ENCODE assay signal across 8 cellular contexts in the genomic region with DNA sequence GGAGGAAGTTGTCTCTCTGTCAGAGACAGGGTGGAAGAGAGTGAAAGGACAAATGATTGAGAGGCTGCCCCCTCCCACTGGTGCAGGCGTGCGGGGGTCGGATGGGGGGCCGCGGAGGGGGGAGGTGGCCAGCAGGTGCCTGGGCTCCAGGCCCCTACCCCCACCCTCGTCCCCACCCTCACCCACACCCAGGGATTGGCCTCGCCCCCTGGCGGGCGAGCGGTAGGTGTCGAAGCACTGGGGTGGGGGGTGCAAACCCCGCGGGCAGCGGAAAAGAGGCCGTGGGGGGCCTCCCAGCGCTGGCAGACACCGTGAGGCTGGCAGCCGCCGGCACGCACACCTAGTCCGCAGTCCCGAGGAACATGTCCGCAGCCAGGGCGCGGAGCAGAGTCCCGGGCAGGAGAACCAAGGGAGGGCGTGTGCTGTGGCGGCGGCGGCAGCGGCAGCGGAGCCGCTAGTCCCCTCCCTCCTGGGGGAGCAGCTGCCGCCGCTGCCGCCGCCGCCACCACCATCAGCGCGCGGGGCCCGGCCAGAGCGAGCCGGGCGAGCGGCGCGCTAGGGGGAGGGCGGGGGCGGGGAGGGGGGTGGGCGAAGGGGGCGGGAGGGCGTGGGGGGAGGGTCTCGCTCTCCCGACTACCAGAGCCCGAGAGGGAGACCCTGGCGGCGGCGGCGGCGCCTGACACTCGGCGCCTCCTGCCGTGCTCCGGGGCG. TPM values are rescaled to one million over a fixed set of nuclear protein-coding genes. Genes with fewer than 3 reads are reported as not detected.
A peak's percentile ranks its signal among the peaks of the same experiment; 100 is the strongest.
DNase-seq lines count a peak whose midpoint lies in the region; ATAC-seq and TF ChIP-seq lines count a peak whose summit lies in the region.

TSS of gene KAT2B (plus strand) at position 682 of the 711 bp plus-strand sequence. CDS start 32 bp downstream, outside the sequence.

- peaks cover 28 to 30% of the 10 kb centered on the region in 2 donors for H3K4me1 ChIP-seq in thyroid gland

- no peaks in the 10 kb centered on the region for H3K9me3 Mint-ChIP-seq in activated naive CD4-positive, alpha-beta T cell treated with anti-CD3 and anti-CD28 coated beads, Interleukin-2, amount 50 U/mL, for 24 hours
- no peaks in the 10 kb centered on the region for H3K9me3 Mint-ChIP-seq in osteocyte (ENCODE audit: unreplicated experiment)

- H3K27ac Mint-ChIP-seq in activated naive CD4-positive, alpha-beta T cell treated with anti-CD3 and anti-CD28 coated beads, Interleukin-2, amount 50 U/mL, for 24 hours = peak within 1 kb of the TSS; percentile 98
- H3K27ac Mint-ChIP-seq in osteocyte (ENCODE audit: unreplicated experiment) = peak within 1 kb of the TSS; percentile 92

- H3K9me3 ChIP-seq in SK-N-MC (ENCODE audit: low read depth, low read length) = no peaks in the 10 kb centered on the region
- no peaks in the 10 kb centered on the region for H3K9me3 ChIP-seq in thyroid gland

- peak; percentile 68 for DNase-seq in EH (ENCODE audit: low read depth)
- peak; percentile 82 for DNase-seq in Jurkat, Clone E6-1 (ENCODE audit: low read depth, low spot score)
- no peak for DNase-seq in SK-N-MC (ENCODE audit: low read depth, low spot score)
- peak; percentile 79 for DNase-seq in glomerular visceral epithelial cell (ENCODE audit: extremely low spot score)
- DNase-seq in osteocyte (ENCODE audit: extremely low spot score, unreplicated experiment) = peak; percentile 92
- peak; percentile 86 to 87 for DNase-seq in thyroid gland

- H3K36me3 ChIP-seq in SK-N-MC (ENCODE audit: insufficient read depth, low read length) (no peaks in the 10 kb centered on the region), thyroid gland (no peaks in the 10 kb centered on the region)

- peak within 1 kb of the TSS; percentile 68 for H3K4me3 ChIP-seq in Jurkat, Clone E6-1 (ENCODE audit: low read length)
- H3K4me3 ChIP-seq in SK-N-MC = peak within 1 kb of the TSS; percentile 77
- peak within 1 kb of the TSS; percentile 35 to 73 (median 60) for H3K4me3 ChIP-seq in thyroid gland (replicated peaks in 1 of 3)

- peak within 1 kb of the TSS; percentile 92 for H3K4me3 Mint-ChIP-seq in activated naive CD4-positive, alpha-beta T cell treated with anti-CD3 and anti-CD28 coated beads, Interleukin-2, amount 50 U/mL, for 24 hours
- peak within 1 kb of the TSS; percentile 96 for H3K4me3 Mint-ChIP-seq in osteocyte (ENCODE audit: unreplicated experiment)

- H3K27me3 ChIP-seq in thyroid gland = no peaks in the 10 kb centered on the region

- no peaks in the 10 kb centered on the region for H3K36me3 Mint-ChIP-seq in activated naive CD4-positive, alpha-beta T cell treated with anti-CD3 and anti-CD28 coated beads, Interleukin-2, amount 50 U/mL, for 24 hours
- H3K36me3 Mint-ChIP-seq in osteocyte (ENCODE audit: unreplicated experiment) = no peaks in the 10 kb centered on the region

- H3K4me1 Mint-ChIP-seq in activated naive CD4-positive, alpha-beta T cell treated with anti-CD3 and anti-CD28 coated beads, Interleukin-2, amount 50 U/mL, for 24 hours = peaks cover 50% of the 10 kb centered on the region
- H3K4me1 Mint-ChIP-seq in osteocyte (ENCODE audit: unreplicated experiment) = peaks cover 38% of the 10 kb centered on the region

- TF ChIP-seq CTCF in osteocyte (IDR thresholded peaks at IDR 0.05) = peak; percentile 75
- TF ChIP-seq CTCF in thyroid gland (IDR thresholded peaks at IDR 0.05) = peak; percentile 51 to 87 (median 61)

- H3K27me3 Mint-ChIP-seq in activated naive CD4-positive, alpha-beta T cell treated with anti-CD3 and anti-CD28 coated beads, Interleukin-2, amount 50 U/mL, for 24 hours = no peaks in the 10 kb centered on the region
- no peaks in the 10 kb centered on the region for H3K27me3 Mint-ChIP-seq in osteocyte (ENCODE audit: unreplicated experiment)

- TF ChIP-seq POLR2A in thyroid gland (IDR thresholded peaks at IDR 0.05) = peak in 1 of 2 donors; percentile 78

- no peak within 1 kb of the TSS for H3K9ac ChIP-seq in SK-N-MC (ENCODE audit: insufficient read length)

- 0% methylated on average over 5 to 6 of the region's 66 CpGs for WGBS in thyroid gland, 2 donors

- intact Hi-C loops in thyroid gland (cut with DNase I) = loop anchor here (5.0 kb wide), 1 partner anchor 93 kb away; the partner anchor contains the start of gene RAB5A

- ATAC-seq in GM21526 (IDR thresholded peaks at IDR 0.05; ENCODE audit: low FRiP score, unreplicated experiment) = peak; percentile 60

- H3K27ac ChIP-seq in SK-N-MC (no peak within 1 kb of the TSS), thyroid gland (peak within 1 kb of the TSS; percentile 95 to 99 (median 96))

RNA-seq across cellular contexts. Expression of gene KAT2B, which starts in this region (rescaled TPM):
- 11.3 TPM for polyA plus RNA-seq in Jurkat, Clone E6-1 (2012; ENCODE audit: insufficient read depth, insufficient read length)
- 15.7 and 16.4 TPM in 2 replicates for total RNA-seq in osteocyte
- total RNA-seq in thyroid gland = 100 to 1,000 TPM in 1 of 4 donors, 10 to 100 TPM in 3; 57.2 to 122 (median 74.9) TPM
